In genomic region chr10:122931088-122931958, GRCh38 we compare ENCODE assay signal across 20 cellular contexts. TPM values are rescaled to one million over a fixed set of nuclear protein-coding genes. Genes with fewer than 3 reads are reported as not detected.
"Had no signal": no experiment of that assay in that cellular context is flagged by ENCODE, and none has a peak within 500 bp of the region (broad histone marks: within the 10 kb centered on the region; RNA-seq: fewer than 3 reads in every experiment).

No MANE protein-coding gene starts in this region.

- H3K27me3 ChIP-seq: esophagus muscularis mucosa had no signal

- H3K4me3 ChIP-seq: coronary artery, esophagus muscularis mucosa had no signal

- H3K9me3 ChIP-seq: esophagus muscularis mucosa had no signal

- H3K27ac Mint-ChIP-seq: activated CD4-positive, alpha-beta memory T cell treated with anti-CD3 and anti-CD28 coated beads for 36 hours; activated CD4-positive, alpha-beta T cell treated with anti-CD3 and anti-CD28 coated beads for 36 hours; activated CD8-positive, alpha-beta memory T cell treated with anti-CD3 and anti-CD28 coated beads, Interleukin-2, amount 10 ng/mL, durations not matched to agents 7 days and 5 days; activated T-cell treated with anti-CD3 and anti-CD28 coated beads, Interleukin-2, amount 50 U/mL, for 24 hours; naive thymus-derived CD8-positive, alpha-beta T cell; stimulated activated effector memory CD8-positive, alpha-beta T cell treated with anti-CD3 and anti-CD28 coated beads, Interleukin-12 subunit alpha, Interleukin-12 subunit beta, amount 100 ng/mL, for 72 hours had no signal

- DNase-seq: activated CD4-positive, alpha-beta memory T cell treated with anti-CD3 and anti-CD28 coated beads for 36 hours; activated CD4-positive, alpha-beta T cell treated with anti-CD3 and anti-CD28 coated beads for 36 hours; activated CD8-positive, alpha-beta memory T cell treated with anti-CD3 and anti-CD28 coated beads, Interleukin-2, amount 10 ng/mL, durations not matched to agents 7 days and 5 days; activated naive CD4-positive, alpha-beta T cell treated with anti-CD3 and anti-CD28 coated beads, Interleukin-2, amount 50 U/mL, for 16 hours; activated T-cell treated with anti-CD3 and anti-CD28 coated beads, Interleukin-2, amount 50 U/mL, for 24 hours; caudate nucleus; hippocampal formation; kidney; mesenchymal stem cell; naive thymus-derived CD8-positive, alpha-beta T cell; retina; T-helper 9 cell; WERI-Rb-1 had no signal

- ATAC-seq: activated CD4-positive, alpha-beta T cell treated with anti-CD3 and anti-CD28 coated beads for 36 hours; activated CD8-positive, alpha-beta memory T cell treated with anti-CD3 and anti-CD28 coated beads, Interleukin-2, amount 10 ng/mL, durations not matched to agents 7 days and 5 days; naive thymus-derived CD8-positive, alpha-beta T cell; stimulated activated effector memory CD8-positive, alpha-beta T cell treated with anti-CD3 and anti-CD28 coated beads, Interleukin-12 subunit alpha, Interleukin-12 subunit beta, amount 100 ng/mL, for 72 hours had no signal

- H3K27ac ChIP-seq: coronary artery, esophagus muscularis mucosa, WERI-Rb-1 had no signal

- H3K4me1 ChIP-seq: esophagus muscularis mucosa had no signal

- H3K4me1 Mint-ChIP-seq: activated CD4-positive, alpha-beta T cell treated with anti-CD3 and anti-CD28 coated beads for 36 hours; activated CD8-positive, alpha-beta memory T cell treated with anti-CD3 and anti-CD28 coated beads, Interleukin-2, amount 10 ng/mL, durations not matched to agents 7 days and 5 days; stimulated activated effector memory CD8-positive, alpha-beta T cell treated with anti-CD3 and anti-CD28 coated beads, Interleukin-12 subunit alpha, Interleukin-12 subunit beta, amount 100 ng/mL, for 72 hours had no signal

- FAIRE-seq: urothelium cell line had no signal

- H3K27me3 Mint-ChIP-seq: activated CD4-positive, alpha-beta memory T cell treated with anti-CD3 and anti-CD28 coated beads for 36 hours; activated CD4-positive, alpha-beta T cell treated with anti-CD3 and anti-CD28 coated beads for 36 hours; activated CD8-positive, alpha-beta memory T cell treated with anti-CD3 and anti-CD28 coated beads, Interleukin-2, amount 10 ng/mL, durations not matched to agents 7 days and 5 days; activated T-cell treated with anti-CD3 and anti-CD28 coated beads, Interleukin-2, amount 50 U/mL, for 24 hours; naive thymus-derived CD8-positive, alpha-beta T cell had no signal

- H3K9me3 Mint-ChIP-seq: activated CD4-positive, alpha-beta memory T cell treated with anti-CD3 and anti-CD28 coated beads for 36 hours; activated T-cell treated with anti-CD3 and anti-CD28 coated beads, Interleukin-2, amount 50 U/mL, for 24 hours; stimulated activated effector memory CD8-positive, alpha-beta T cell treated with anti-CD3 and anti-CD28 coated beads, Interleukin-12 subunit alpha, Interleukin-12 subunit beta, amount 100 ng/mL, for 72 hours had no signal

- H3K4me3 Mint-ChIP-seq: activated CD4-positive, alpha-beta memory T cell treated with anti-CD3 and anti-CD28 coated beads for 36 hours; activated CD4-positive, alpha-beta T cell treated with anti-CD3 and anti-CD28 coated beads for 36 hours; activated CD8-positive, alpha-beta memory T cell treated with anti-CD3 and anti-CD28 coated beads, Interleukin-2, amount 10 ng/mL, durations not matched to agents 7 days and 5 days; activated T-cell treated with anti-CD3 and anti-CD28 coated beads, Interleukin-2, amount 50 U/mL, for 24 hours; naive thymus-derived CD8-positive, alpha-beta T cell; stimulated activated effector memory CD8-positive, alpha-beta T cell treated with anti-CD3 and anti-CD28 coated beads, Interleukin-12 subunit alpha, Interleukin-12 subunit beta, amount 100 ng/mL, for 72 hours had no signal

RNA-seq across cellular contexts. Expression of gene FAM24A, which starts 20.9 kb away (rescaled TPM):
- total RNA-seq: activated CD4-positive, alpha-beta memory T cell treated with anti-CD3 and anti-CD28 coated beads for 36 hours; activated CD4-positive, alpha-beta T cell treated with anti-CD3 and anti-CD28 coated beads for 36 hours; activated CD8-positive, alpha-beta memory T cell treated with anti-CD3 and anti-CD28 coated beads, Interleukin-2, amount 10 ng/mL, durations not matched to agents 7 days and 5 days; esophagus muscularis mucosa; glomerular endothelial cell; kidney; liver; mucosa of gallbladder; naive thymus-derived CD8-positive, alpha-beta T cell had no signal
